ENCODE assay signal across 21 cellular contexts in the genomic region with DNA sequence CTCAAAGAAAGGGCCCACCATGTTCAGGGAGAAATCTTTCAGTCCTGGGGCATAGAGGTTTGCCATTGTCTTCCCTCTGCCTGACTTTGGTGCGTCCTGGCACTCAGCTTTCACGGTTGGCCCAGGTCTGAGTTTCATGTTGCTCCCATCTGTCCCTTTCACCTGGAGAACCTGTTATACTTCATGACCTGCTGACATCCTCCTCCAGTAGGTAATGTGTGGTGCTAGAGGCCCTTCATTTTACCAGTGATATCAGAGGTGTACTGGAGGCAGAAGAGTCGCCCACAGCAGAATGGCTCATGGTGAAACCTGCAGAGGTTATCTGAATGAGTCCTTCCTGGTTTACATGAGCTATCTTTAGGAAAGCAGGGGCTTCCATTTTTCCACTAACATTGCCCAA.
DNase-seq lines count a peak whose midpoint lies in the region; ATAC-seq, FAIRE-seq and TF ChIP-seq lines count a peak whose summit lies in the region.
"Had no signal": no experiment of that assay in that cellular context is flagged by ENCODE, and none has a peak within 500 bp of the region (broad histone marks: within the 10 kb centered on the region; RNA-seq: fewer than 3 reads in every experiment).

No MANE protein-coding gene starts in this region.

- FAIRE-seq in A549 (lab: Jason Lieb, UNC), result no peak
- FAIRE-seq in H1 (lab: Jason Lieb, UNC), result no peak
- FAIRE-seq in pancreas (lab: Jason Lieb, UNC), result no peak
- FAIRE-seq in D721Med (lab: Jason Lieb, UNC), result no peak
- FAIRE-seq: G401.6, GM12891 had no signal

- in situ Hi-C loops in ACHN (cut with HindIII; ENCODE audit: low pct_ligation_motif_present, low pct_unique_long_range_greater_than_20kb, low sequenced_read_pairs), result no loop called here

- no peak overlapping the region for H2BK20ac ChIP-seq in H1 (ENCODE audit: low read length)

- no peak overlapping the region for H4K5ac ChIP-seq in H1 (ENCODE audit: insufficient read length, low read depth, low read length)

- no peak overlapping the region for H2AK5ac ChIP-seq in H1 (ENCODE audit: low read depth, low read length)

- peaks cover 11% of the 10 kb centered on the region; the same call in 1 of the 2 replicates for H3K23me2 ChIP-seq in H1 (ENCODE audit: low read depth, low read length)

- no peak overlapping the region for H3K4ac ChIP-seq in H1 (replicated peaks; ENCODE audit: insufficient read length, low read depth, low read length)

- POLR2A ChIA-PET in A549 (lab: Yijun Ruan, JAX), result interaction anchor here (1.5 kb wide), 1 partner anchor 22 kb away, joined by 4 read pairs; no protein-coding TSS in a partner anchor
- POLR2A ChIA-PET in PC-9 (lab: Charles Lee; ENCODE audit: unreplicated experiment), result interaction anchor here (0.6 to 1.3 kb wide), 6 partner anchors 25 to 314 kb away, joined by 3 to 18 read pairs (median 7); no protein-coding TSS in a partner anchor
- POLR2A ChIA-PET in H1 (lab: Charles Lee; ENCODE audit: partially characterized antibody), result interaction anchor here (0.9 kb wide), 1 partner anchor 53 kb away, joined by 4 read pairs; no protein-coding TSS in a partner anchor
- POLR2A ChIA-PET in activated CD4-positive, alpha-beta memory T cell treated with anti-CD3 and anti-CD28 coated beads for 36 hours (lab: Charles Lee), result no interaction called here

- DNase-seq in A549 (ENCODE audit: low read depth in 1 of 2, low spot score in 1 of 2) (no peak), PC-9 (peak in 1 of 2 experiments; percentile 84), H1 (ENCODE audit: low read depth in 1 of 2, low spot score in 2 of 2) (no peak), pancreas (no peak), ACHN (no peak), D721Med (ENCODE audit: insufficient read length, low spot score) (no peak)
- DNase-seq in activated CD4-positive, alpha-beta memory T cell treated with anti-CD3 and anti-CD28 coated beads for 36 hours, result no peak
- DNase-seq: activated CD8-positive, alpha-beta memory T cell treated with anti-CD3 and anti-CD28 coated beads, Interleukin-2, amount 50 U/mL, for 4 hours; activated naive CD4-positive, alpha-beta T cell treated with anti-CD3 and anti-CD28 coated beads, Interleukin-2, amount 10 ng/mL, durations not matched to agents 7 days and 5 days; CD8-positive, alpha-beta T cell; H7; naive thymus-derived CD8-positive, alpha-beta T cell; NCI-H2029 treated with DMSO at 0.1 percent for 48 hours; RPMI8226; stimulated activated CD4-positive, alpha-beta T cell treated with anti-CD3 and anti-CD28 coated beads, Interleukin-1b, Interleukin-23, amount 100 ng/mL, for 48 hours; T-helper 2 cell had no signal

- H3K4me2 ChIP-seq in A549 (peak overlapping the region; percentile 53), PC-9 (peak overlapping the region; percentile 65), H1 (ENCODE audit: insufficient read depth in 1 of 2, low read depth in 2 of 2, low read length in 2 of 2) (no peak overlapping the region)

- no peak overlapping the region for H3K4me3 Mint-ChIP-seq in activated CD4-positive, alpha-beta memory T cell treated with anti-CD3 and anti-CD28 coated beads for 36 hours
- H3K4me3 Mint-ChIP-seq: activated naive CD4-positive, alpha-beta T cell treated with anti-CD3 and anti-CD28 coated beads, Interleukin-2, amount 10 ng/mL, durations not matched to agents 7 days and 5 days; CD8-positive, alpha-beta T cell; naive thymus-derived CD8-positive, alpha-beta T cell had no signal

- no peaks in the 10 kb centered on the region for H3K9me2 ChIP-seq in PC-9 (ENCODE audit: insufficient read depth)

- H2BK5ac ChIP-seq in H1 (ENCODE audit: low read depth, low read length), result no peak overlapping the region; the same call in 1 of the 2 replicates

- no peak for TF ChIP-seq EP300 in A549 (IDR thresholded peaks at IDR 0.05)
- no peak for TF ChIP-seq EP300 in H1 (IDR thresholded peaks at IDR 0.05; ENCODE audit: borderline replicate concordance in 1 of 2, low read depth in 2 of 2, low read length in 2 of 2)

- no peak for TF ChIP-seq POLR2A in A549 (IDR thresholded peaks at IDR 0.05; ENCODE audit: low read length)
- no peak for TF ChIP-seq POLR2A in H1 (IDR thresholded peaks at IDR 0.05; ENCODE audit: control extremely low read depth in 1 of 2, low read depth in 2 of 2, low read length in 2 of 2)

- H3K79me1 ChIP-seq in H1 (ENCODE audit: low read depth, low read length), result no peaks in the 10 kb centered on the region

- TF ChIP-seq RAD21 in A549 (conservative IDR thresholded peaks at IDR 0.05 in 1 of 2, IDR thresholded peaks at IDR 0.05 in 1 of 2) (no peak), H1 (IDR thresholded peaks at IDR 0.05 in 1 of 2, conservative IDR thresholded peaks at IDR 0.05 in 1 of 2; ENCODE audit: low read depth in 2 of 2, low read length in 2 of 2) (no peak)

- H3K27ac Mint-ChIP-seq in activated CD4-positive, alpha-beta memory T cell treated with anti-CD3 and anti-CD28 coated beads for 36 hours, result no peak overlapping the region
- H3K27ac Mint-ChIP-seq: activated naive CD4-positive, alpha-beta T cell treated with anti-CD3 and anti-CD28 coated beads, Interleukin-2, amount 10 ng/mL, durations not matched to agents 7 days and 5 days; CD8-positive, alpha-beta T cell had no signal

- peak overlapping the region; percentile 25 for H4K91ac ChIP-seq in H1 (replicated peaks; ENCODE audit: insufficient read length, low read length)

- intact Hi-C loops in PC-9 (cut with micrococcal nuclease; ENCODE audit: unreplicated experiment) (loop anchor here (1.0 to 5.0 kb wide), 3 partner anchors 111 to 231 kb away; no protein-coding TSS in a partner anchor), pancreas (cut with DNase I) (no loop called here)
- intact Hi-C loops in activated CD4-positive, alpha-beta memory T cell treated with anti-CD3 and anti-CD28 coated beads for 36 hours (cut with micrococcal nuclease), result no loop called here

- H3K27ac ChIP-seq in A549 (peak overlapping the region; percentile 55 to 73), PC-9 (peak overlapping the region; percentile 86), H1 (ENCODE audit: low read depth, low read length) (no peak overlapping the region), pancreas (peak overlapping the region in 1 of 4 donors; percentile 47)
- H3K27ac ChIP-seq: brain microvascular endothelial cell, right atrium auricular region had no signal

- H2AFZ ChIP-seq in PC-9 (peak overlapping the region; percentile 67), H1 (ENCODE audit: low read length) (no peak overlapping the region)

- H2BK120ac ChIP-seq in H1 (replicated peaks; ENCODE audit: low read depth, low read length), result no peak overlapping the region

- TF ChIP-seq CTCF in A549 (IDR thresholded peaks at IDR 0.05), result no peak
- TF ChIP-seq CTCF in PC-9 (conservative IDR thresholded peaks at IDR 0.05), result no peak
- no peak for TF ChIP-seq CTCF in H1 (IDR thresholded peaks at IDR 0.05; ENCODE audit: control extremely low read depth in 1 of 3, insufficient read depth in 1 of 3, low read depth in 1 of 3, low read length in 3 of 3)
- no peak for TF ChIP-seq CTCF in pancreas (IDR thresholded peaks at IDR 0.05)
- TF ChIP-seq CTCF in D721Med (IDR thresholded peaks at IDR 0.05; ENCODE audit: insufficient read depth, missing control alignments), result no peak

- CTCF ChIA-PET in A549 (lab: Yijun Ruan, JAX), result interaction anchor here (0.7 to 1.9 kb wide), 4 partner anchors 11 to 230 kb away, joined by 3 to 6 read pairs (median 4); no protein-coding TSS in a partner anchor
- CTCF ChIA-PET in PC-9 (lab: Charles Lee), result interaction anchor here (0.6 to 3.2 kb wide), 8 partner anchors 9 to 250 kb away, joined by 3 to 18 read pairs (median 7); no protein-coding TSS in a partner anchor
- CTCF ChIA-PET in H1 (lab: Charles Lee; ENCODE audit: partially characterized antibody), result interaction anchor here (0.6 to 2.2 kb wide), 10 partner anchors 10 to 686 kb away, joined by 3 to 6 read pairs (median 3); no protein-coding TSS in a partner anchor
- CTCF ChIA-PET in activated CD4-positive, alpha-beta memory T cell treated with anti-CD3 and anti-CD28 coated beads for 36 hours (lab: Charles Lee), result no interaction called here

- WGBS in A549 (ENCODE audit: missing lambda C conversion rate), result 90% methylated on average over 3 of the region's 3 CpGs
- WGBS in H1 (ENCODE audit: extremely low coverage in 1 of 2, insufficient coverage in 1 of 2, insufficient read length in 1 of 2, insufficient replicate concordance in 2 of 2, low coverage in 1 of 2, low lambda C conversion rate in 2 of 2, missing lambda C conversion rate in 1 of 2), 2 experiments, result 84% methylated on average over 3 of the region's 3 CpGs; no CpG with 5 or more reads in 1 of the 2 experiments
- 89 to 93% methylated on average over 3 of the region's 3 CpGs for WGBS in pancreas, 2 donors

- H3K9me3 Mint-ChIP-seq in activated CD4-positive, alpha-beta memory T cell treated with anti-CD3 and anti-CD28 coated beads for 36 hours, result no peaks in the 10 kb centered on the region
- H3K9me3 Mint-ChIP-seq: activated naive CD4-positive, alpha-beta T cell treated with anti-CD3 and anti-CD28 coated beads, Interleukin-2, amount 10 ng/mL, durations not matched to agents 7 days and 5 days; CD8-positive, alpha-beta T cell; naive thymus-derived CD8-positive, alpha-beta T cell had no signal

- no peaks in the 10 kb centered on the region for H4K20me1 ChIP-seq in PC-9 (ENCODE audit: insufficient read depth)
- H4K20me1 ChIP-seq in H1 (replicated peaks in 1 of 2; ENCODE audit: control insufficient read depth in 1 of 2, insufficient read depth in 2 of 2, low read length in 2 of 2), result no peaks in the 10 kb centered on the region

- no peaks in the 10 kb centered on the region for H3K27me3 ChIP-seq in PC-9 (ENCODE audit: insufficient read depth, low read depth)
- peaks cover 0 to 28% (median 17%) of the 10 kb centered on the region in 4 experiments; a peak in 5 of 7 replicates for H3K27me3 ChIP-seq in H1 (replicated peaks in 1 of 4; ENCODE audit: control insufficient read depth in 3 of 4, extremely low read depth in 1 of 4, insufficient read depth in 3 of 4, low read length in 3 of 4)
- H3K27me3 ChIP-seq in pancreas, result no peaks in the 10 kb centered on the region
- H3K27me3 ChIP-seq: brain microvascular endothelial cell, right atrium auricular region had no signal

- H3K4me1 ChIP-seq in A549, result peaks cover 18% of the 10 kb centered on the region
- H3K4me1 ChIP-seq in PC-9 (replicated peaks; ENCODE audit: insufficient read depth), result peaks cover 61% of the 10 kb centered on the region
- peaks cover 3 to 20% (median 16%) of the 10 kb centered on the region in 4 experiments; a peak in 6 of 7 replicates for H3K4me1 ChIP-seq in H1 (replicated peaks in 1 of 4; ENCODE audit: control insufficient read depth in 3 of 4, insufficient read depth in 4 of 4, low read length in 3 of 4)
- H3K4me1 ChIP-seq in pancreas, result peaks cover 0 to 10% (median 0%) of the 10 kb centered on the region in 3 donors

- no peak overlapping the region for H3K14ac ChIP-seq in H1 (ENCODE audit: insufficient read length)

- H3K36me3 ChIP-seq in PC-9 (ENCODE audit: low read depth), result no peaks in the 10 kb centered on the region
- H3K36me3 ChIP-seq in H1 (ENCODE audit: control insufficient read depth in 2 of 4, insufficient read depth in 4 of 4, low read length in 3 of 4), result no peaks in the 10 kb centered on the region
- no peaks in the 10 kb centered on the region for H3K36me3 ChIP-seq in pancreas
- H3K36me3 ChIP-seq: brain microvascular endothelial cell, right atrium auricular region had no signal

- H3K36me3 Mint-ChIP-seq in activated CD4-positive, alpha-beta memory T cell treated with anti-CD3 and anti-CD28 coated beads for 36 hours, result no peaks in the 10 kb centered on the region
- H3K36me3 Mint-ChIP-seq: activated naive CD4-positive, alpha-beta T cell treated with anti-CD3 and anti-CD28 coated beads, Interleukin-2, amount 10 ng/mL, durations not matched to agents 7 days and 5 days; CD8-positive, alpha-beta T cell; naive thymus-derived CD8-positive, alpha-beta T cell had no signal

- H3K4me1 Mint-ChIP-seq in activated CD4-positive, alpha-beta memory T cell treated with anti-CD3 and anti-CD28 coated beads for 36 hours (ENCODE audit: low read depth), result peaks cover 30% of the 10 kb centered on the region

- H3F3A ChIP-seq in PC-9 (ENCODE audit: insufficient read depth, low read depth), result peaks cover 23% of the 10 kb centered on the region

- TSS peak; percentile 89 for BruUV-seq in PC-9 (replicated peaks; lab: Mats Ljungman, UMichigan)

- no peak overlapping the region for H3K56ac ChIP-seq in H1 (replicated peaks; ENCODE audit: insufficient read length, low read depth, low read length)

- H2BK15ac ChIP-seq in H1 (ENCODE audit: low read length), result peak overlapping the region; percentile 37; the same call in 1 of the 2 replicates

- H4K8ac ChIP-seq in H1 (ENCODE audit: extremely low read depth, insufficient read depth, low read length), result no peak overlapping the region

- no peak overlapping the region for H3K23ac ChIP-seq in H1 (ENCODE audit: insufficient read length)

- H3K27me3 Mint-ChIP-seq in activated CD4-positive, alpha-beta memory T cell treated with anti-CD3 and anti-CD28 coated beads for 36 hours, result peaks cover 21% of the 10 kb centered on the region

- H3K9ac ChIP-seq in H1 (replicated peaks in 1 of 4; ENCODE audit: extremely low read depth in 1 of 4, low read depth in 3 of 4, low read length in 3 of 4), result no peak overlapping the region

- peak overlapping the region; percentile 51; the same call in 1 of the 2 replicates for H2BK12ac ChIP-seq in H1 (ENCODE audit: low read depth, low read length)

- H3K4me3 ChIP-seq in A549 (no peak overlapping the region), PC-9 (peak overlapping the region; percentile 18; the same call in 1 of the 2 replicates), H1 (ENCODE audit: extremely low read depth in 1 of 4, insufficient read depth in 2 of 4, low read depth in 3 of 4, low read length in 4 of 4) (no peak overlapping the region), pancreas (no peak overlapping the region)
- H3K4me3 ChIP-seq: right atrium auricular region had no signal

- no peak overlapping the region for H3K18ac ChIP-seq in H1 (ENCODE audit: extremely low read depth, low read length)

- H3K79me2 ChIP-seq in PC-9 (ENCODE audit: low read depth), result no peaks in the 10 kb centered on the region
- H3K79me2 ChIP-seq in H1 (ENCODE audit: control insufficient read depth in 1 of 2, insufficient read depth in 2 of 2, low read length in 2 of 2), result no peaks in the 10 kb centered on the region

- ATAC-seq in A549 (peak; percentile 25 to 38; a peak in 5 of 6 replicates), pancreas (peak; percentile 18 to 43 (median 30)), HG02870 (IDR thresholded peaks at IDR 0.05; ENCODE audit: unreplicated experiment) (no peak)
- ATAC-seq: CD8-positive, alpha-beta T cell; naive thymus-derived CD8-positive, alpha-beta T cell had no signal

- H3K9me3 ChIP-seq in A549, result no peaks in the 10 kb centered on the region
- no peaks in the 10 kb centered on the region for H3K9me3 ChIP-seq in PC-9 (ENCODE audit: insufficient read depth, low read depth)
- H3K9me3 ChIP-seq in H1 (ENCODE audit: insufficient read depth in 2 of 2, low read depth in 1 of 2, low read length in 1 of 2), result no peaks in the 10 kb centered on the region
- no peaks in the 10 kb centered on the region for H3K9me3 ChIP-seq in pancreas
- H3K9me3 ChIP-seq: right atrium auricular region had no signal

Comparison
In these comparisons a context has a peak if more than half of its experiments do, and no peak if none do; other contexts are left out.
1. H3K4me2 ChIP-seq: peak in A549 (single experiment) and PC-9 (single experiment); none in H1 (0 of 2).